In genomic region chr10:62754963-62755362, GRCh38 we compare ENCODE assay signal across 21 cellular contexts. TPM values are rescaled to one million over a fixed set of nuclear protein-coding genes. Genes with fewer than 3 reads are reported as not detected.
A peak's percentile ranks its signal among the peaks of the same experiment; 100 is the strongest.
DNase-seq lines count a peak whose midpoint lies in the region; ATAC-seq and TF ChIP-seq lines count a peak whose summit lies in the region.
"Had no signal": no experiment of that assay in that cellular context is flagged by ENCODE, and none has a peak within 500 bp of the region (broad histone marks: within the 10 kb centered on the region; RNA-seq: fewer than 3 reads in every experiment).

No MANE protein-coding gene starts in this region.

- H3K27me3 Mint-ChIP-seq in T-helper 2 cell treated with Interferon-gamma antibody and Interleukin-4, amounts not matched to agents 5 μg/mL and 100 μg/mL, for 36 hours (ENCODE audit: low read depth) = peaks cover 4% of the 10 kb centered on the region
- no peaks in the 10 kb centered on the region for H3K27me3 Mint-ChIP-seq in natural killer cell treated with Interleukin-12 subunit alpha and Interleukin-12 subunit beta and Interleukin-15 and Interleukin-18, amount 100 ng/mL, for 72 hours
- peaks cover 0 to 4% of the 10 kb centered on the region in 2 donors for H3K27me3 Mint-ChIP-seq in natural killer cell (ENCODE audit: low read depth in 2 of 2)
- peaks cover 7% of the 10 kb centered on the region for H3K27me3 Mint-ChIP-seq in endothelial cell (ENCODE audit: unreplicated experiment)

- H3K27ac Mint-ChIP-seq in T-helper 2 cell treated with Interferon-gamma antibody and Interleukin-4, amounts not matched to agents 5 μg/mL and 100 μg/mL, for 36 hours = peak overlapping the region; percentile 61
- H3K27ac Mint-ChIP-seq in natural killer cell treated with Interleukin-12 subunit alpha and Interleukin-12 subunit beta and Interleukin-15 and Interleukin-18, amount 100 ng/mL, for 72 hours = peak overlapping the region; percentile 50 to 56
- H3K27ac Mint-ChIP-seq in natural killer cell (peak overlapping the region in 1 of 2 donors; percentile 32), endothelial cell (ENCODE audit: unreplicated experiment) (peak overlapping the region; percentile 30)

- peaks cover 20% of the 10 kb centered on the region for H3K4me1 Mint-ChIP-seq in T-helper 2 cell treated with Interferon-gamma antibody and Interleukin-4, amounts not matched to agents 5 μg/mL and 100 μg/mL, for 36 hours (ENCODE audit: low read depth)
- peaks cover 21 to 25% of the 10 kb centered on the region in 2 donors for H3K4me1 Mint-ChIP-seq in natural killer cell treated with Interleukin-12 subunit alpha and Interleukin-12 subunit beta and Interleukin-15 and Interleukin-18, amount 100 ng/mL, for 72 hours (ENCODE audit: low read depth in 2 of 2)
- peaks cover 27 to 28% of the 10 kb centered on the region in 2 donors for H3K4me1 Mint-ChIP-seq in natural killer cell
- H3K4me1 Mint-ChIP-seq in endothelial cell (ENCODE audit: unreplicated experiment) = peaks cover 32% of the 10 kb centered on the region

- H3K4me3 Mint-ChIP-seq in T-helper 2 cell treated with Interferon-gamma antibody and Interleukin-4, amounts not matched to agents 5 μg/mL and 100 μg/mL, for 36 hours = no peak overlapping the region
- H3K4me3 Mint-ChIP-seq in natural killer cell treated with Interleukin-12 subunit alpha and Interleukin-12 subunit beta and Interleukin-15 and Interleukin-18, amount 100 ng/mL, for 72 hours = peak overlapping the region; percentile 0
- no peak overlapping the region for H3K4me3 Mint-ChIP-seq in natural killer cell
- no peak overlapping the region for H3K4me3 Mint-ChIP-seq in endothelial cell (ENCODE audit: unreplicated experiment)
- H3K4me3 Mint-ChIP-seq: CD8-positive, alpha-beta T cell had no signal

- no peak for ATAC-seq in natural killer cell treated with Interleukin-12 subunit alpha and Interleukin-12 subunit beta and Interleukin-15 and Interleukin-18, amount 100 ng/mL, for 72 hours
- no peak for ATAC-seq in natural killer cell
- ATAC-seq: HCT116 had no signal

- intact Hi-C loops in natural killer cell (cut with micrococcal nuclease) = no loop called here

- DNase-seq in T-helper 2 cell treated with Interferon-gamma antibody and Interleukin-4, amounts not matched to agents 5 μg/mL and 100 μg/mL, for 36 hours (ENCODE audit: low spot score) = no peak
- DNase-seq in T-helper 2 cell = no peak
- no peak for DNase-seq in natural killer cell treated with Interleukin-12 subunit alpha and Interleukin-12 subunit beta and Interleukin-15 and Interleukin-18, amount 100 ng/mL, for 72 hours (ENCODE audit: low spot score)
- DNase-seq in natural killer cell = no peak
- DNase-seq in endothelial cell (ENCODE audit: low spot score) = no peak
- no peak for DNase-seq in NCI-H2227 (lab: John Stamatoyannopoulos, UW; ENCODE audit: unreplicated experiment)
- DNase-seq in cerebellar cortex (ENCODE audit: low spot score) = no peak
- DNase-seq in retina = no peak
- DNase-seq: ACHN; Calu3; CD8-positive, alpha-beta T cell; GDM1; GOT3; IMR-90; Karpas-422; MV-4-11; NCI-H1105 treated with DMSO at 0.1 percent for 48 hours; NCI-H2029 treated with DMSO at 0.1 percent for 48 hours; NCI-H526; Peyer's patch had no signal

- no peak for TF ChIP-seq CTCF in natural killer cell (IDR thresholded peaks at IDR 0.05)
- TF ChIP-seq CTCF in endothelial cell (IDR thresholded peaks at IDR 0.05; ENCODE audit: unreplicated experiment) = no peak

- H3K36me3 Mint-ChIP-seq in T-helper 2 cell treated with Interferon-gamma antibody and Interleukin-4, amounts not matched to agents 5 μg/mL and 100 μg/mL, for 36 hours (ENCODE audit: low read depth) = no peaks in the 10 kb centered on the region
- no peaks in the 10 kb centered on the region for H3K36me3 Mint-ChIP-seq in natural killer cell treated with Interleukin-12 subunit alpha and Interleukin-12 subunit beta and Interleukin-15 and Interleukin-18, amount 100 ng/mL, for 72 hours
- no peaks in the 10 kb centered on the region for H3K36me3 Mint-ChIP-seq in natural killer cell
- no peaks in the 10 kb centered on the region for H3K36me3 Mint-ChIP-seq in endothelial cell (ENCODE audit: low read depth, unreplicated experiment)
- H3K36me3 Mint-ChIP-seq: CD8-positive, alpha-beta T cell had no signal

- peaks cover 3% of the 10 kb centered on the region for H3K9me3 Mint-ChIP-seq in T-helper 2 cell treated with Interferon-gamma antibody and Interleukin-4, amounts not matched to agents 5 μg/mL and 100 μg/mL, for 36 hours
- no peaks in the 10 kb centered on the region for H3K9me3 Mint-ChIP-seq in natural killer cell treated with Interleukin-12 subunit alpha and Interleukin-12 subunit beta and Interleukin-15 and Interleukin-18, amount 100 ng/mL, for 72 hours
- no peaks in the 10 kb centered on the region for H3K9me3 Mint-ChIP-seq in natural killer cell
- no peaks in the 10 kb centered on the region for H3K9me3 Mint-ChIP-seq in endothelial cell (ENCODE audit: unreplicated experiment)
- H3K9me3 Mint-ChIP-seq: CD8-positive, alpha-beta T cell had no signal

RNA-seq across cellular contexts. Expression of gene ADO, which starts 49.6 kb away (rescaled TPM):
- 10 to 100 TPM; 26.3 to 49.2 TPM for total RNA-seq in natural killer cell treated with Interleukin-12 subunit alpha and Interleukin-12 subunit beta and Interleukin-15 and Interleukin-18, amount 100 ng/mL, for 72 hours
- total RNA-seq in natural killer cell = 10 to 100 TPM; 13.6 to 17.1 (median 15.6) TPM
- 25.7 TPM for total RNA-seq in endothelial cell (ENCODE audit: unreplicated experiment)
